In the genomic region with DNA sequence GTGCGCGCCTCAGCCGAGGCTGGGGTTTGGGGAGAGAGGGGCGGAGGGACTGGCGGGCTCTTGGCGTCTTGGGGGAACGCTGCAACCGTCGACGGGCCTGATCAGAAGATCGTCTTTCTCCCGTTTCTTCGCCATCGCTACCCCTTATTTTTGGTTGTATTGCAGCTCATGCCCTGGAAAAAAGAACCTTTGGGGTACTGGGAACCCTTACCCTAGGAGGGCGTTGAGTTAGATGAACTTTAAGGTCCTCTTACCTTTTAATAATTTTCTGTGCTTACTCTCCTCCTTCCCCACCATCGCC, we compare ENCODE assay signal across 1 cellular context.
A peak's percentile ranks its signal among the peaks of the same experiment; 100 is the strongest.
TF ChIP-seq lines count a peak whose summit lies in the region.

No MANE protein-coding gene starts in this region.

TF ChIP-seq in K562, 482 proteins besides CTCF, POLR2A, EP300 and RAD21:
- no peak for TF ChIP-seq RFX5 (IDR thresholded peaks at IDR 0.05; ENCODE audit: low read depth, low read length)
- TF ChIP-seq CCNT2 (IDR thresholded peaks at IDR 0.05; ENCODE audit: borderline replicate concordance, extremely low read depth, insufficient read length, low read depth, low read length) = no peak
- peak; percentile 21; the same call in 1 of the 2 replicates for TF ChIP-seq GTF2E2 (tag; IDR thresholded peaks at IDR 0.05)
- TF ChIP-seq, protein P1, sequence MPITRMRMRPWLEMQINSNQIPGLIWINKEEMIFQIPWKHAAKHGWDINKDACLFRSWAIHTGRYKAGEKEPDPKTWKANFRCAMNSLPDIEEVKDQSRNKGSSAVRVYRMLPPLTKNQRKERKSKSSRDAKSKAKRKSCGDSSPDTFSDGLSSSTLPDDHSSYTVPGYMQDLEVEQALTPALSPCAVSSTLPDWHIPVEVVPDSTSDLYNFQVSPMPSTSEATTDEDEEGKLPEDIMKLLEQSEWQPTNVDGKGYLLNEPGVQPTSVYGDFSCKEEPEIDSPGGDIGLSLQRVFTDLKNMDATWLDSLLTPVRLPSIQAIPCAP (CRISPR knock-in tag; IDR thresholded peaks at IDR 0.05; ENCODE audit: borderline replicate concordance) = no peak
- TF ChIP-seq ZNF445 (CRISPR knock-in tag; IDR thresholded peaks at IDR 0.05; ENCODE audit: low read depth) = no peak
- no peak for TF ChIP-seq HOXB6 (CRISPR knock-in tag; IDR thresholded peaks at IDR 0.05; ENCODE audit: borderline replicate concordance)
- 0 out of 2 replicates have a peak, but pooled peaks have one; percentile 7 for TF ChIP-seq ZKSCAN1 (IDR thresholded peaks at IDR 0.05; ENCODE audit: low read depth, low read length)
- TF ChIP-seq SMC3 (conservative IDR thresholded peaks at IDR 0.05; ENCODE audit: insufficient read depth, low read depth, low read length) = no peak
- TF ChIP-seq, protein P2, sequence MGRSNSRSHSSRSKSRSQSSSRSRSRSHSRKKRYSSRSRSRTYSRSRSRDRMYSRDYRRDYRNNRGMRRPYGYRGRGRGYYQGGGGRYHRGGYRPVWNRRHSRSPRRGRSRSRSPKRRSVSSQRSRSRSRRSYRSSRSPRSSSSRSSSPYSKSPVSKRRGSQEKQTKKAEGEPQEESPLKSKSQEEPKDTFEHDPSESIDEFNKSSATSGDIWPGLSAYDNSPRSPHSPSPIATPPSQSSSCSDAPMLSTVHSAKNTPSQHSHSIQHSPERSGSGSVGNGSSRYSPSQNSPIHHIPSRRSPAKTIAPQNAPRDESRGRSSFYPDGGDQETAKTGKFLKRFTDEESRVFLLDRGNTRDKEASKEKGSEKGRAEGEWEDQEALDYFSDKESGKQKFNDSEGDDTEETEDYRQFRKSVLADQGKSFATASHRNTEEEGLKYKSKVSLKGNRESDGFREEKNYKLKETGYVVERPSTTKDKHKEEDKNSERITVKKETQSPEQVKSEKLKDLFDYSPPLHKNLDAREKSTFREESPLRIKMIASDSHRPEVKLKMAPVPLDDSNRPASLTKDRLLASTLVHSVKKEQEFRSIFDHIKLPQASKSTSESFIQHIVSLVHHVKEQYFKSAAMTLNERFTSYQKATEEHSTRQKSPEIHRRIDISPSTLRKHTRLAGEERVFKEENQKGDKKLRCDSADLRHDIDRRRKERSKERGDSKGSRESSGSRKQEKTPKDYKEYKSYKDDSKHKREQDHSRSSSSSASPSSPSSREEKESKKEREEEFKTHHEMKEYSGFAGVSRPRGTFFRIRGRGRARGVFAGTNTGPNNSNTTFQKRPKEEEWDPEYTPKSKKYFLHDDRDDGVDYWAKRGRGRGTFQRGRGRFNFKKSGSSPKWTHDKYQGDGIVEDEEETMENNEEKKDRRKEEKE (IDR thresholded peaks at IDR 0.05; ENCODE audit: borderline replicate concordance in 1 of 2, control insufficient read depth in 1 of 2, low read depth in 2 of 2, low read length in 1 of 2) = no peak
- no peak for TF ChIP-seq GATAD2B (IDR thresholded peaks at IDR 0.05; ENCODE audit: borderline replicate concordance)
- 0 out of 2 replicates have a peak, but pooled peaks have one; percentile 7 for TF ChIP-seq POLR2AphosphoS5 (IDR thresholded peaks at IDR 0.05; ENCODE audit: control insufficient read depth, insufficient read depth, low read depth, low read length)
- no peak for TF ChIP-seq WHSC1 (IDR thresholded peaks at IDR 0.05; ENCODE audit: low read length)
- no peak for TF ChIP-seq MED1 (CRISPR knock-in tag; IDR thresholded peaks at IDR 0.05; ENCODE audit: borderline replicate concordance)
- TF ChIP-seq FOXA3 (CRISPR knock-in tag; conservative IDR thresholded peaks at IDR 0.05 in 1 of 2, IDR thresholded peaks at IDR 0.05 in 1 of 2) = no peak
- TF ChIP-seq, protein P3, sequence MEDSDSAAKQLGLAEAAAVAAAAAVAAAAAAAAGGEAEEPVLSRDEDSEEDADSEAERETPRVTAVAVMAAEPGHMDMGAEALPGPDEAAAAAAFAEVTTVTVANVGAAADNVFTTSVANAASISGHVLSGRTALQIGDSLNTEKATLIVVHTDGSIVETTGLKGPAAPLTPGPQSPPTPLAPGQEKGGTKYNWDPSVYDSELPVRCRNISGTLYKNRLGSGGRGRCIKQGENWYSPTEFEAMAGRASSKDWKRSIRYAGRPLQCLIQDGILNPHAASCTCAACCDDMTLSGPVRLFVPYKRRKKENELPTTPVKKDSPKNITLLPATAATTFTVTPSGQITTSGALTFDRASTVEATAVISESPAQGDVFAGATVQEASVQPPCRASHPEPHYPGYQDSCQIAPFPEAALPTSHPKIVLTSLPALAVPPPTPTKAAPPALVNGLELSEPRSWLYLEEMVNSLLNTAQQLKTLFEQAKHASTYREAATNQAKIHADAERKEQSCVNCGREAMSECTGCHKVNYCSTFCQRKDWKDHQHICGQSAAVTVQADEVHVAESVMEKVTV (CRISPR knock-in tag; IDR thresholded peaks at IDR 0.05) = no peak
- peak; percentile 59 for TF ChIP-seq POU5F1 (IDR thresholded peaks at IDR 0.05; ENCODE audit: borderline replicate concordance, low read depth, low read length, partially characterized antibody)
- TF ChIP-seq BRCA1 (IDR thresholded peaks at IDR 0.05) = no peak
- TF ChIP-seq BRCA1 (CRISPR knock-in tag; IDR thresholded peaks at IDR 0.05) = no peak
- no peak for TF ChIP-seq ZNF830 (CRISPR knock-in tag; IDR thresholded peaks at IDR 0.05)
- TF ChIP-seq, protein P4, sequence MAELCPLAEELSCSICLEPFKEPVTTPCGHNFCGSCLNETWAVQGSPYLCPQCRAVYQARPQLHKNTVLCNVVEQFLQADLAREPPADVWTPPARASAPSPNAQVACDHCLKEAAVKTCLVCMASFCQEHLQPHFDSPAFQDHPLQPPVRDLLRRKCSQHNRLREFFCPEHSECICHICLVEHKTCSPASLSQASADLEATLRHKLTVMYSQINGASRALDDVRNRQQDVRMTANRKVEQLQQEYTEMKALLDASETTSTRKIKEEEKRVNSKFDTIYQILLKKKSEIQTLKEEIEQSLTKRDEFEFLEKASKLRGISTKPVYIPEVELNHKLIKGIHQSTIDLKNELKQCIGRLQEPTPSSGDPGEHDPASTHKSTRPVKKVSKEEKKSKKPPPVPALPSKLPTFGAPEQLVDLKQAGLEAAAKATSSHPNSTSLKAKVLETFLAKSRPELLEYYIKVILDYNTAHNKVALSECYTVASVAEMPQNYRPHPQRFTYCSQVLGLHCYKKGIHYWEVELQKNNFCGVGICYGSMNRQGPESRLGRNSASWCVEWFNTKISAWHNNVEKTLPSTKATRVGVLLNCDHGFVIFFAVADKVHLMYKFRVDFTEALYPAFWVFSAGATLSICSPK (IDR thresholded peaks at IDR 0.05; ENCODE audit: borderline replicate concordance) = no peak
- TF ChIP-seq ZNF12 (CRISPR knock-in tag; IDR thresholded peaks at IDR 0.05) = 0 out of 2 replicates have a peak, but pooled peaks have one; percentile 2
- TF ChIP-seq SPI1 (IDR thresholded peaks at IDR 0.05; ENCODE audit: borderline replicate concordance, low read depth, low read length) = no peak
- TF ChIP-seq PHB (CRISPR knock-in tag; IDR thresholded peaks at IDR 0.05) = no peak
- no peak for TF ChIP-seq NFYB (IDR thresholded peaks at IDR 0.05; ENCODE audit: extremely low read depth, insufficient read length)
- TF ChIP-seq SMARCB1 (IDR thresholded peaks at IDR 0.05; ENCODE audit: insufficient read length, low read depth) = no peak
- no peak for TF ChIP-seq MCM5 (IDR thresholded peaks at IDR 0.05; ENCODE audit: low read depth)
- no peak for TF ChIP-seq HNRNPLL (IDR thresholded peaks at IDR 0.05; ENCODE audit: low read depth, low read length, poor library complexity, severe bottlenecking)
- TF ChIP-seq, protein P5, sequence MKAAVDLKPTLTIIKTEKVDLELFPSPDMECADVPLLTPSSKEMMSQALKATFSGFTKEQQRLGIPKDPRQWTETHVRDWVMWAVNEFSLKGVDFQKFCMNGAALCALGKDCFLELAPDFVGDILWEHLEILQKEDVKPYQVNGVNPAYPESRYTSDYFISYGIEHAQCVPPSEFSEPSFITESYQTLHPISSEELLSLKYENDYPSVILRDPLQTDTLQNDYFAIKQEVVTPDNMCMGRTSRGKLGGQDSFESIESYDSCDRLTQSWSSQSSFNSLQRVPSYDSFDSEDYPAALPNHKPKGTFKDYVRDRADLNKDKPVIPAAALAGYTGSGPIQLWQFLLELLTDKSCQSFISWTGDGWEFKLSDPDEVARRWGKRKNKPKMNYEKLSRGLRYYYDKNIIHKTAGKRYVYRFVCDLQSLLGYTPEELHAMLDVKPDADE (conservative IDR thresholded peaks at IDR 0.05; ENCODE audit: control insufficient read depth, low read depth, low read length) = no peak
- no peak for TF ChIP-seq SAP30 (IDR thresholded peaks at IDR 0.05; ENCODE audit: borderline replicate concordance, insufficient read depth, low read depth, low read length, poor library complexity, severe bottlenecking)
- no peak for TF ChIP-seq SRF (CRISPR knock-in tag; IDR thresholded peaks at IDR 0.05)
- TF ChIP-seq TAF1 (IDR thresholded peaks at IDR 0.05; ENCODE audit: control insufficient read depth, extremely low read depth, insufficient read depth, low read length, severe bottlenecking) = peak; percentile 34
- TF ChIP-seq ZFP1 (CRISPR knock-in tag; IDR thresholded peaks at IDR 0.05) = no peak
- no peak for TF ChIP-seq TARDBP (IDR thresholded peaks at IDR 0.05)
- no peak for TF ChIP-seq EGR1 (conservative IDR thresholded peaks at IDR 0.05)
- no peak for TF ChIP-seq SRSF9 (IDR thresholded peaks at IDR 0.05; ENCODE audit: borderline replicate concordance, low read depth, low read length)
- TF ChIP-seq, protein P6, sequence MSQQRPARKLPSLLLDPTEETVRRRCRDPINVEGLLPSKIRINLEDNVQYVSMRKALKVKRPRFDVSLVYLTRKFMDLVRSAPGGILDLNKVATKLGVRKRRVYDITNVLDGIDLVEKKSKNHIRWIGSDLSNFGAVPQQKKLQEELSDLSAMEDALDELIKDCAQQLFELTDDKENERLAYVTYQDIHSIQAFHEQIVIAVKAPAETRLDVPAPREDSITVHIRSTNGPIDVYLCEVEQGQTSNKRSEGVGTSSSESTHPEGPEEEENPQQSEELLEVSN (IDR thresholded peaks at IDR 0.05; ENCODE audit: borderline replicate concordance in 1 of 2, extremely low read depth in 1 of 2, insufficient read depth in 1 of 2, insufficient read length in 1 of 2, low read depth in 1 of 2, low read length in 1 of 2, poor library complexity in 1 of 2, severe bottlenecking in 1 of 2) = peak in 1 of 2 experiments; percentile 75
